Comparison of ENCODE assay signal across 13 cellular contexts in the genomic region with DNA sequence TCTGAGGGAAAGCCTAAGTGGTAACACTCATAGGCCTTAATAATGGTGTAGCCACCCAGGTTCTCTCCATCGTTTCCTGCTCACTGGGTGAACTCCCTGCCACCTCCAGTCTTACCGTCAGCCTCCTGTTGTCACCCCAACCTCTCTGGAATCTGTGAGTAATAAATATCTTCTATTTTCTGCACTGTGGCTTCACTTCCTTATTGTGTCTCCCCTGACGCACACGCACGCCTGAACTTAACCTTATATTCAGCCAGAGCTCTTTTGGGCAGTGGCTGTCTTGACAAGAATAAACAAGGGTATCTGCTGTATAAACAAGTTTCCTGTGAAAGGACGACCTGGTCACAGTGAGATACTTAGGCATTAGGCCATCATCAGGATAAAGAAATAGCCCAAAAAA.
DNase-seq lines count a peak whose midpoint lies in the region; ATAC-seq and TF ChIP-seq lines count a peak whose summit lies in the region.
"Had no signal": no experiment of that assay in that cellular context is flagged by ENCODE, and none has a peak within 500 bp of the region (broad histone marks: within the 10 kb centered on the region; RNA-seq: fewer than 3 reads in every experiment).

No MANE protein-coding gene starts in this region.

- H3K27ac ChIP-seq in SK-N-SH (ENCODE audit: low read depth in 2 of 2, low read length in 1 of 2), result no peak overlapping the region
- H3K27ac ChIP-seq: HL-60 had no signal

- TF ChIP-seq CTCF in SK-N-SH (IDR thresholded peaks at IDR 0.05), result no peak

- H3K4me1 ChIP-seq in SK-N-SH (ENCODE audit: control insufficient read depth in 1 of 2, insufficient read depth in 2 of 2, low read depth in 1 of 2, low read length in 1 of 2), result no peaks in the 10 kb centered on the region; a peak in 1 of 4 replicates

- CTCF ChIA-PET in SK-N-SH (lab: Yijun Ruan, JAX), result no interaction called here

- H3K36me3 ChIP-seq in MG63 (no peaks in the 10 kb centered on the region), SK-N-SH (replicated peaks in 1 of 2; ENCODE audit: control insufficient read depth in 1 of 2, insufficient read depth in 2 of 2, low read length in 1 of 2) (no peaks in the 10 kb centered on the region)

- no peaks in the 10 kb centered on the region for H3K79me2 ChIP-seq in SK-N-SH (ENCODE audit: insufficient read depth)

- no peak overlapping the region for H3K4me2 ChIP-seq in SK-N-SH

- TF ChIP-seq RAD21 in SK-N-SH (IDR thresholded peaks at IDR 0.05; ENCODE audit: low read length), result no peak

- no peak overlapping the region for H2AFZ ChIP-seq in SK-N-SH (ENCODE audit: low read depth)

- POLR2A ChIA-PET in SK-N-SH (lab: Yijun Ruan, JAX), result no interaction called here

- H3K9me3 ChIP-seq in MG63, result no peaks in the 10 kb centered on the region
- no peaks in the 10 kb centered on the region for H3K9me3 ChIP-seq in SK-N-SH

- intact Hi-C loops in posterior vena cava (cut with DNase I), result no loop called here

- H3K9ac ChIP-seq in SK-N-SH, result no peak overlapping the region

- no peaks in the 10 kb centered on the region for H3K9me2 ChIP-seq in SK-N-SH

- 70% methylated on average over 6 of the region's 6 CpGs for WGBS in SK-N-SH (ENCODE audit: low lambda C conversion rate)

- no peaks in the 10 kb centered on the region for H4K20me1 ChIP-seq in SK-N-SH (ENCODE audit: insufficient read depth)

- TF ChIP-seq EP300 in SK-N-SH (IDR thresholded peaks at IDR 0.05; ENCODE audit: borderline replicate concordance in 1 of 2, low read depth in 1 of 2, low read length in 1 of 2), result no peak

- ATAC-seq in GM18498 (IDR thresholded peaks at IDR 0.05; ENCODE audit: unreplicated experiment), result peak; percentile 89
- peak; percentile 69 for ATAC-seq in GM19468 (IDR thresholded peaks at IDR 0.05; ENCODE audit: extremely low read depth, unreplicated experiment)
- peak; percentile 95 for ATAC-seq in HG02884 (IDR thresholded peaks at IDR 0.05; ENCODE audit: unreplicated experiment)
- peak; percentile 84 for ATAC-seq in HG03575 (IDR thresholded peaks at IDR 0.05; ENCODE audit: extremely low read depth, insufficient number of reproducible peaks, low FRiP score, unreplicated experiment)

- H3K4me3 ChIP-seq in MG63, result no peak overlapping the region
- H3K4me3 ChIP-seq in SK-N-SH (ENCODE audit: low read depth in 2 of 2, low read length in 1 of 2), result no peak overlapping the region

- no peaks in the 10 kb centered on the region for H3K27me3 ChIP-seq in MG63
- H3K27me3 ChIP-seq in SK-N-SH (ENCODE audit: insufficient read depth), result no peaks in the 10 kb centered on the region

- no peak for DNase-seq in posterior vena cava (ENCODE audit: low spot score)
- no peak for DNase-seq in MG63
- no peak for DNase-seq in ureter (ENCODE audit: low spot score)
- DNase-seq in SK-N-SH, result no peak
- DNase-seq: effector memory CD4-positive, alpha-beta T cell; hypothalamus; NCI-H1105 treated with DMSO at 0.1 percent for 48 hours; right cardiac atrium had no signal

- no peaks in the 10 kb centered on the region for H3F3A ChIP-seq in SK-N-SH (replicated peaks; ENCODE audit: insufficient read depth)

TF ChIP-seq in SK-N-SH, 30 proteins besides CTCF, POLR2A, EP300 and RAD21:
- TF ChIP-seq FOXM1 (IDR thresholded peaks at IDR 0.05; ENCODE audit: low read depth) (no peak), GABPA (IDR thresholded peaks at IDR 0.05; ENCODE audit: low read depth) (no peak), POLR2AphosphoS5 (IDR thresholded peaks at IDR 0.05; ENCODE audit: low read depth, low read length) (no peak), TCF12 (IDR thresholded peaks at IDR 0.05) (no peak), NFIC (IDR thresholded peaks at IDR 0.05; ENCODE audit: borderline replicate concordance) (no peak), SIN3A (IDR thresholded peaks at IDR 0.05; ENCODE audit: borderline replicate concordance, low read depth, low read length) (no peak), FOXJ3 (CRISPR knock-in tag; IDR thresholded peaks at IDR 0.05) (no peak), JUND (IDR thresholded peaks at IDR 0.05) (no peak), GATA2 (CRISPR knock-in tag; IDR thresholded peaks at IDR 0.05) (no peak), FOSL2 (IDR thresholded peaks at IDR 0.05; ENCODE audit: borderline replicate concordance, low read depth) (no peak), ELF1 (IDR thresholded peaks at IDR 0.05) (no peak), SMC3 (IDR thresholded peaks at IDR 0.05; ENCODE audit: low read depth, low read length) (no peak)
- TF ChIP-seq, protein P1, sequence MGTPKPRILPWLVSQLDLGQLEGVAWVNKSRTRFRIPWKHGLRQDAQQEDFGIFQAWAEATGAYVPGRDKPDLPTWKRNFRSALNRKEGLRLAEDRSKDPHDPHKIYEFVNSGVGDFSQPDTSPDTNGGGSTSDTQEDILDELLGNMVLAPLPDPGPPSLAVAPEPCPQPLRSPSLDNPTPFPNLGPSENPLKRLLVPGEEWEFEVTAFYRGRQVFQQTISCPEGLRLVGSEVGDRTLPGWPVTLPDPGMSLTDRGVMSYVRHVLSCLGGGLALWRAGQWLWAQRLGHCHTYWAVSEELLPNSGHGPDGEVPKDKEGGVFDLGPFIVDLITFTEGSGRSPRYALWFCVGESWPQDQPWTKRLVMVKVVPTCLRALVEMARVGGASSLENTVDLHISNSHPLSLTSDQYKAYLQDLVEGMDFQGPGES (IDR thresholded peaks at IDR 0.05; ENCODE audit: low read depth, low read length), result no peak
- TF ChIP-seq, protein P2, sequence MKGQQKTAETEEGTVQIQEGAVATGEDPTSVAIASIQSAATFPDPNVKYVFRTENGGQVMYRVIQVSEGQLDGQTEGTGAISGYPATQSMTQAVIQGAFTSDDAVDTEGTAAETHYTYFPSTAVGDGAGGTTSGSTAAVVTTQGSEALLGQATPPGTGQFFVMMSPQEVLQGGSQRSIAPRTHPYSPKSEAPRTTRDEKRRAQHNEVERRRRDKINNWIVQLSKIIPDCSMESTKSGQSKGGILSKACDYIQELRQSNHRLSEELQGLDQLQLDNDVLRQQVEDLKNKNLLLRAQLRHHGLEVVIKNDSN (IDR thresholded peaks at IDR 0.05; ENCODE audit: borderline replicate concordance, low read depth), result no peak
